Comparison of ENCODE assay signal across 1 cellular context in the genomic region with DNA sequence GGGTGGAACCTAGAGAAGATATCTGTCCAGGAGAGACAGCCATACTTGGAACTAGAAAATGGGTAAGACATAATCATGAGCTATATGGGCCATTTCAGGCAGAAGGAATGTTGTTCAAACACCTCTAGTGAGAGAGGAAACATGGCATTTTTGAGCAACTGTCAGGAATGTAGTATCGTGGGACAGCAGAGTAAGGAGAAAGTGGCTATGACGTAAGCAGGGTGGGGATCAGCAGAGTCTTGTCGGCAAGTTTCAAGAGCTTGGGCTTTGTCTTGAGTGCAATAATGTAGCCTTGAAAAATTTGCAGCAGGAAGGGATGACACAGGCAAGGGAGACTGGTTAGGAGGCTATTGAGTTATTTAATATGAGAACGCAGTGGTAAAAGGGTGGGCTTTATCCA.
TF ChIP-seq lines count a peak whose summit lies in the region.

No MANE protein-coding gene starts in this region.

TF ChIP-seq in GM23338, 12 proteins besides CTCF, POLR2A, EP300 and RAD21:
- TF ChIP-seq STAT1 (IDR thresholded peaks at IDR 0.05; ENCODE audit: unreplicated experiment) = no peak
- no peak for TF ChIP-seq ZNF114 (CRISPR knock-in tag; IDR thresholded peaks at IDR 0.05)
- TF ChIP-seq, protein P1, sequence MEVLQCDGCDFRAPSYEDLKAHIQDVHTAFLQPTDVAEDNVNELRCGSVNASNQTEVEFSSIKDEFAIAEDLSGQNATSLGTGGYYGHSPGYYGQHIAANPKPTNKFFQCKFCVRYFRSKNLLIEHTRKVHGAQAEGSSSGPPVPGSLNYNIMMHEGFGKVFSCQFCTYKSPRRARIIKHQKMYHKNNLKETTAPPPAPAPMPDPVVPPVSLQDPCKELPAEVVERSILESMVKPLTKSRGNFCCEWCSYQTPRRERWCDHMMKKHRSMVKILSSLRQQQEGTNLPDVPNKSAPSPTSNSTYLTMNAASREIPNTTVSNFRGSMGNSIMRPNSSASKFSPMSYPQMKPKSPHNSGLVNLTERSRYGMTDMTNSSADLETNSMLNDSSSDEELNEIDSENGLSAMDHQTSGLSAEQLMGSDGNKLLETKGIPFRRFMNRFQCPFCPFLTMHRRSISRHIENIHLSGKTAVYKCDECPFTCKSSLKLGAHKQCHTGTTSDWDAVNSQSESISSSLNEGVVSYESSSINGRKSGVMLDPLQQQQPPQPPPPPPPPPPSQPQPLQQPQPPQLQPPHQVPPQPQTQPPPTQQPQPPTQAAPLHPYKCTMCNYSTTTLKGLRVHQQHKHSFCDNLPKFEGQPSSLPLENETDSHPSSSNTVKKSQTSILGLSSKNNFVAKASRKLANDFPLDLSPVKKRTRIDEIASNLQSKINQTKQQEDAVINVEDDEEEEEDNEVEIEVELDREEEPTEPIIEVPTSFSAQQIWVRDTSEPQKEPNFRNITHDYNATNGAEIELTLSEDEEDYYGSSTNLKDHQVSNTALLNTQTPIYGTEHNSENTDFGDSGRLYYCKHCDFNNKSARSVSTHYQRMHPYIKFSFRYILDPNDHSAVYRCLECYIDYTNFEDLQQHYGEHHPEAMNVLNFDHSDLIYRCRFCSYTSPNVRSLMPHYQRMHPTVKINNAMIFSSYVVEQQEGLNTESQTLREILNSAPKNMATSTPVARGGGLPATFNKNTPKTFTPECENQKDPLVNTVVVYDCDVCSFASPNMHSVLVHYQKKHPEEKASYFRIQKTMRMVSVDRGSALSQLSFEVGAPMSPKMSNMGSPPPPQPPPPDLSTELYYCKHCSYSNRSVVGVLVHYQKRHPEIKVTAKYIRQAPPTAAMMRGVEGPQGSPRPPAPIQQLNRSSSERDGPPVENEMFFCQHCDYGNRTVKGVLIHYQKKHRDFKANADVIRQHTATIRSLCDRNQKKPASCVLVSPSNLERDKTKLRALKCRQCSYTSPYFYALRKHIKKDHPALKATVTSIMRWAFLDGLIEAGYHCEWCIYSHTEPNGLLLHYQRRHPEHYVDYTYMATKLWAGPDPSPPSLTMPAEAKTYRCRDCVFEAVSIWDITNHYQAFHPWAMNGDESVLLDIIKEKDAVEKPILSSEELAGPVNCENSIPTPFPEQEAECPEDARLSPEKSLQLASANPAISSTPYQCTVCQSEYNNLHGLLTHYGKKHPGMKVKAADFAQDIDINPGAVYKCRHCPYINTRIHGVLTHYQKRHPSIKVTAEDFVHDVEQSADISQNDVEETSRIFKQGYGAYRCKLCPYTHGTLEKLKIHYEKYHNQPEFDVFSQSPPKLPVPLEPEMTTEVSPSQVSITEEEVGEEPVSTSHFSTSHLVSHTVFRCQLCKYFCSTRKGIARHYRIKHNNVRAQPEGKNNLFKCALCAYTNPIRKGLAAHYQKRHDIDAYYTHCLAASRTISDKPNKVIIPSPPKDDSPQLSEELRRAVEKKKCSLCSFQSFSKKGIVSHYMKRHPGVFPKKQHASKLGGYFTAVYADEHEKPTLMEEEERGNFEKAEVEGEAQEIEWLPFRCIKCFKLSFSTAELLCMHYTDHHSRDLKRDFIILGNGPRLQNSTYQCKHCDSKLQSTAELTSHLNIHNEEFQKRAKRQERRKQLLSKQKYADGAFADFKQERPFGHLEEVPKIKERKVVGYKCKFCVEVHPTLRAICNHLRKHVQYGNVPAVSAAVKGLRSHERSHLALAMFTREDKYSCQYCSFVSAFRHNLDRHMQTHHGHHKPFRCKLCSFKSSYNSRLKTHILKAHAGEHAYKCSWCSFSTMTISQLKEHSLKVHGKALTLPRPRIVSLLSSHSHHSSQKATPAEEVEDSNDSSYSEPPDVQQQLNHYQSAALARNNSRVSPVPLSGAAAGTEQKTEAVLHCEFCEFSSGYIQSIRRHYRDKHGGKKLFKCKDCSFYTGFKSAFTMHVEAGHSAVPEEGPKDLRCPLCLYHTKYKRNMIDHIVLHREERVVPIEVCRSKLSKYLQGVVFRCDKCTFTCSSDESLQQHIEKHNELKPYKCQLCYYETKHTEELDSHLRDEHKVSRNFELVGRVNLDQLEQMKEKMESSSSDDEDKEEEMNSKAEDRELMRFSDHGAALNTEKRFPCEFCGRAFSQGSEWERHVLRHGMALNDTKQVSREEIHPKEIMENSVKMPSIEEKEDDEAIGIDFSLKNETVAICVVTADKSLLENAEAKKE (CRISPR knock-in tag; IDR thresholded peaks at IDR 0.05) = no peak
- TF ChIP-seq EZH2 (IDR thresholded peaks at IDR 0.05; ENCODE audit: low read depth, unreplicated experiment) = no peak
- no peak for TF ChIP-seq ZNF331 (CRISPR knock-in tag; IDR thresholded peaks at IDR 0.05; ENCODE audit: low read depth)
- no peak for TF ChIP-seq CREB1 (CRISPR knock-in tag; IDR thresholded peaks at IDR 0.05; ENCODE audit: low read depth)
- no peak for TF ChIP-seq JUNB (IDR thresholded peaks at IDR 0.05; ENCODE audit: unreplicated experiment)
- TF ChIP-seq EZH2phosphoT487 (IDR thresholded peaks at IDR 0.05; ENCODE audit: unreplicated experiment) = no peak
- TF ChIP-seq, protein P2, sequence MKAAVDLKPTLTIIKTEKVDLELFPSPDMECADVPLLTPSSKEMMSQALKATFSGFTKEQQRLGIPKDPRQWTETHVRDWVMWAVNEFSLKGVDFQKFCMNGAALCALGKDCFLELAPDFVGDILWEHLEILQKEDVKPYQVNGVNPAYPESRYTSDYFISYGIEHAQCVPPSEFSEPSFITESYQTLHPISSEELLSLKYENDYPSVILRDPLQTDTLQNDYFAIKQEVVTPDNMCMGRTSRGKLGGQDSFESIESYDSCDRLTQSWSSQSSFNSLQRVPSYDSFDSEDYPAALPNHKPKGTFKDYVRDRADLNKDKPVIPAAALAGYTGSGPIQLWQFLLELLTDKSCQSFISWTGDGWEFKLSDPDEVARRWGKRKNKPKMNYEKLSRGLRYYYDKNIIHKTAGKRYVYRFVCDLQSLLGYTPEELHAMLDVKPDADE (IDR thresholded peaks at IDR 0.05) = no peak
- no peak for TF ChIP-seq NANOG (IDR thresholded peaks at IDR 0.05; ENCODE audit: borderline replicate concordance)
- TF ChIP-seq, protein P3, sequence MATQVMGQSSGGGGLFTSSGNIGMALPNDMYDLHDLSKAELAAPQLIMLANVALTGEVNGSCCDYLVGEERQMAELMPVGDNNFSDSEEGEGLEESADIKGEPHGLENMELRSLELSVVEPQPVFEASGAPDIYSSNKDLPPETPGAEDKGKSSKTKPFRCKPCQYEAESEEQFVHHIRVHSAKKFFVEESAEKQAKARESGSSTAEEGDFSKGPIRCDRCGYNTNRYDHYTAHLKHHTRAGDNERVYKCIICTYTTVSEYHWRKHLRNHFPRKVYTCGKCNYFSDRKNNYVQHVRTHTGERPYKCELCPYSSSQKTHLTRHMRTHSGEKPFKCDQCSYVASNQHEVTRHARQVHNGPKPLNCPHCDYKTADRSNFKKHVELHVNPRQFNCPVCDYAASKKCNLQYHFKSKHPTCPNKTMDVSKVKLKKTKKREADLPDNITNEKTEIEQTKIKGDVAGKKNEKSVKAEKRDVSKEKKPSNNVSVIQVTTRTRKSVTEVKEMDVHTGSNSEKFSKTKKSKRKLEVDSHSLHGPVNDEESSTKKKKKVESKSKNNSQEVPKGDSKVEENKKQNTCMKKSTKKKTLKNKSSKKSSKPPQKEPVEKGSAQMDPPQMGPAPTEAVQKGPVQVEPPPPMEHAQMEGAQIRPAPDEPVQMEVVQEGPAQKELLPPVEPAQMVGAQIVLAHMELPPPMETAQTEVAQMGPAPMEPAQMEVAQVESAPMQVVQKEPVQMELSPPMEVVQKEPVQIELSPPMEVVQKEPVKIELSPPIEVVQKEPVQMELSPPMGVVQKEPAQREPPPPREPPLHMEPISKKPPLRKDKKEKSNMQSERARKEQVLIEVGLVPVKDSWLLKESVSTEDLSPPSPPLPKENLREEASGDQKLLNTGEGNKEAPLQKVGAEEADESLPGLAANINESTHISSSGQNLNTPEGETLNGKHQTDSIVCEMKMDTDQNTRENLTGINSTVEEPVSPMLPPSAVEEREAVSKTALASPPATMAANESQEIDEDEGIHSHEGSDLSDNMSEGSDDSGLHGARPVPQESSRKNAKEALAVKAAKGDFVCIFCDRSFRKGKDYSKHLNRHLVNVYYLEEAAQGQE (IDR thresholded peaks at IDR 0.05; ENCODE audit: unreplicated experiment) = no peak
- no peak for TF ChIP-seq POLR2AphosphoS5 (IDR thresholded peaks at IDR 0.05; ENCODE audit: low read depth)
